ENCODE assay signal across 1 cellular context in the genomic region with DNA sequence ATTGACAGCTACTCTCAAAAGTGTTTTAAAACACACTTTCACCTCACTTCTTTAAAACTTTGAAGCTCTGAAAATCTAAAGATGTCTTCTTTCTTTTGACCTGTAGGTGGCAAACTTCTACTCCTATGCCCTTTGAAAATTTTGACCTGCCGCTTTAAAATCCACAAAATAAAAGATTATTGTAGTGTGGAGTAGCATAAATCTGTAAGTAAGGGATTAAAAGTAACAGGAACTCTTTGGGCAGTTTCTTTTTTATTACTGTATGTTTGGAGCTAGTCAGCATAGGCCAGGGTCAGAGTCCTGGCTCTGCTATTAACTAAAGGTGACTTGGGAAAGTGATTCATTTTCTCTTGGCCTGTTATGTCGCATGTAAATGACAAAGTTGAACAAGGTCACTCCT.
TF ChIP-seq lines count a peak whose summit lies in the region.

No MANE protein-coding gene starts in this region.

TF ChIP-seq in K562, 482 proteins besides CTCF, POLR2A, EP300 and RAD21 (continued from another document):
- TF ChIP-seq DEAF1 (CRISPR knock-in tag; IDR thresholded peaks at IDR 0.05) (peak; percentile 63), NFIX (CRISPR knock-in tag; IDR thresholded peaks at IDR 0.05; ENCODE audit: low read depth) (no peak), RBM22 (IDR thresholded peaks at IDR 0.05; ENCODE audit: low read depth, low read length, poor library complexity, severe bottlenecking) (no peak), SMC3 (conservative IDR thresholded peaks at IDR 0.05; ENCODE audit: insufficient read depth, low read depth, low read length) (peak; percentile 36; the same call in 1 of the 2 replicates), ZNF444 (CRISPR knock-in tag; IDR thresholded peaks at IDR 0.05) (no peak), EZH2 (IDR thresholded peaks at IDR 0.05; ENCODE audit: borderline replicate concordance, low read depth, low read length) (no peak), HES1 (IDR thresholded peaks at IDR 0.05; ENCODE audit: low read depth) (no peak), CC2D1A (IDR thresholded peaks at IDR 0.05) (0 out of 2 replicates have a peak, but pooled peaks have one; percentile 40), ZNF77 (CRISPR knock-in tag; IDR thresholded peaks at IDR 0.05) (no peak), NR2C1 (IDR thresholded peaks at IDR 0.05) (no peak), NR2C1 (tag; IDR thresholded peaks at IDR 0.05) (0 out of 2 replicates have a peak, but pooled peaks have one; percentile 11), KLF16 (IDR thresholded peaks at IDR 0.05) (no peak), BRD9 (IDR thresholded peaks at IDR 0.05; ENCODE audit: low read depth, partially characterized antibody) (peak; percentile 87), ELF1 (tag; IDR thresholded peaks at IDR 0.05) (no peak), CREM (IDR thresholded peaks at IDR 0.05; ENCODE audit: low read depth) (peak; percentile 36; the same call in 1 of the 2 replicates), ZNF282 (CRISPR knock-in tag; IDR thresholded peaks at IDR 0.05) (no peak), HSF4 (CRISPR knock-in tag; IDR thresholded peaks at IDR 0.05; ENCODE audit: borderline replicate concordance) (no peak), SNRNP70 (optimal IDR thresholded peaks at IDR 0.05; ENCODE audit: low read depth, low read length) (no peak), ILK (tag; IDR thresholded peaks at IDR 0.05; ENCODE audit: borderline replicate concordance, low read depth) (no peak), NR4A1 (CRISPR knock-in tag; IDR thresholded peaks at IDR 0.05) (no peak), NR4A1 (tag; IDR thresholded peaks at IDR 0.05) (no peak), NFIC (IDR thresholded peaks at IDR 0.05) (no peak), POU5F1 (IDR thresholded peaks at IDR 0.05; ENCODE audit: borderline replicate concordance, low read depth, low read length, partially characterized antibody) (no peak), POLR2H (tag; IDR thresholded peaks at IDR 0.05; ENCODE audit: low read depth) (peak; percentile 8; the same call in 1 of the 2 replicates), CHCHD3 (CRISPR knock-in tag; IDR thresholded peaks at IDR 0.05) (no peak), DIDO1 (tag; IDR thresholded peaks at IDR 0.05; ENCODE audit: low read depth) (no peak), ATF1 (CRISPR knock-in tag; IDR thresholded peaks at IDR 0.05) (no peak), ATF1 (tag; IDR thresholded peaks at IDR 0.05) (0 out of 2 replicates have a peak, but pooled peaks have one; percentile 32), ESRRB (CRISPR knock-in tag; IDR thresholded peaks at IDR 0.05; ENCODE audit: borderline replicate concordance) (no peak), ETS1 (conservative IDR thresholded peaks at IDR 0.05; ENCODE audit: control insufficient read depth, low read depth, low read length) (no peak)
- TF ChIP-seq, protein P1, sequence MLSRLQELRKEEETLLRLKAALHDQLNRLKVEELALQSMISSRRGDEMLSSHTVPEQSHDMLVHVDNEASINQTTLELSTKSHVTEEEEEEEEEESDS (CRISPR knock-in tag; IDR thresholded peaks at IDR 0.05): no peak
- TF ChIP-seq, protein P2, sequence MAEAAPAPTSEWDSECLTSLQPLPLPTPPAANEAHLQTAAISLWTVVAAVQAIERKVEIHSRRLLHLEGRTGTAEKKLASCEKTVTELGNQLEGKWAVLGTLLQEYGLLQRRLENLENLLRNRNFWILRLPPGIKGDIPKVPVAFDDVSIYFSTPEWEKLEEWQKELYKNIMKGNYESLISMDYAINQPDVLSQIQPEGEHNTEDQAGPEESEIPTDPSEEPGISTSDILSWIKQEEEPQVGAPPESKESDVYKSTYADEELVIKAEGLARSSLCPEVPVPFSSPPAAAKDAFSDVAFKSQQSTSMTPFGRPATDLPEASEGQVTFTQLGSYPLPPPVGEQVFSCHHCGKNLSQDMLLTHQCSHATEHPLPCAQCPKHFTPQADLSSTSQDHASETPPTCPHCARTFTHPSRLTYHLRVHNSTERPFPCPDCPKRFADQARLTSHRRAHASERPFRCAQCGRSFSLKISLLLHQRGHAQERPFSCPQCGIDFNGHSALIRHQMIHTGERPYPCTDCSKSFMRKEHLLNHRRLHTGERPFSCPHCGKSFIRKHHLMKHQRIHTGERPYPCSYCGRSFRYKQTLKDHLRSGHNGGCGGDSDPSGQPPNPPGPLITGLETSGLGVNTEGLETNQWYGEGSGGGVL (CRISPR knock-in tag; IDR thresholded peaks at IDR 0.05): no peak
- TF ChIP-seq, protein P3, sequence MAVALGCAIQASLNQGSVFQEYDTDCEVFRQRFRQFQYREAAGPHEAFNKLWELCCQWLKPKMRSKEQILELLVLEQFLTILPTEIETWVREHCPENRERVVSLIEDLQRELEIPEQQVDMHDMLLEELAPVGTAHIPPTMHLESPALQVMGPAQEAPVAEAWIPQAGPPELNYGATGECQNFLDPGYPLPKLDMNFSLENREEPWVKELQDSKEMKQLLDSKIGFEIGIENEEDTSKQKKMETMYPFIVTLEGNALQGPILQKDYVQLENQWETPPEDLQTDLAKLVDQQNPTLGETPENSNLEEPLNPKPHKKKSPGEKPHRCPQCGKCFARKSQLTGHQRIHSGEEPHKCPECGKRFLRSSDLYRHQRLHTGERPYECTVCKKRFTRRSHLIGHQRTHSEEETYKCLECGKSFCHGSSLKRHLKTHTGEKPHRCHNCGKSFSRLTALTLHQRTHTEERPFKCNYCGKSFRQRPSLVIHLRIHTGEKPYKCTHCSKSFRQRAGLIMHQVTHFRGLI (CRISPR knock-in tag; IDR thresholded peaks at IDR 0.05): no peak
- TF ChIP-seq, protein P4, sequence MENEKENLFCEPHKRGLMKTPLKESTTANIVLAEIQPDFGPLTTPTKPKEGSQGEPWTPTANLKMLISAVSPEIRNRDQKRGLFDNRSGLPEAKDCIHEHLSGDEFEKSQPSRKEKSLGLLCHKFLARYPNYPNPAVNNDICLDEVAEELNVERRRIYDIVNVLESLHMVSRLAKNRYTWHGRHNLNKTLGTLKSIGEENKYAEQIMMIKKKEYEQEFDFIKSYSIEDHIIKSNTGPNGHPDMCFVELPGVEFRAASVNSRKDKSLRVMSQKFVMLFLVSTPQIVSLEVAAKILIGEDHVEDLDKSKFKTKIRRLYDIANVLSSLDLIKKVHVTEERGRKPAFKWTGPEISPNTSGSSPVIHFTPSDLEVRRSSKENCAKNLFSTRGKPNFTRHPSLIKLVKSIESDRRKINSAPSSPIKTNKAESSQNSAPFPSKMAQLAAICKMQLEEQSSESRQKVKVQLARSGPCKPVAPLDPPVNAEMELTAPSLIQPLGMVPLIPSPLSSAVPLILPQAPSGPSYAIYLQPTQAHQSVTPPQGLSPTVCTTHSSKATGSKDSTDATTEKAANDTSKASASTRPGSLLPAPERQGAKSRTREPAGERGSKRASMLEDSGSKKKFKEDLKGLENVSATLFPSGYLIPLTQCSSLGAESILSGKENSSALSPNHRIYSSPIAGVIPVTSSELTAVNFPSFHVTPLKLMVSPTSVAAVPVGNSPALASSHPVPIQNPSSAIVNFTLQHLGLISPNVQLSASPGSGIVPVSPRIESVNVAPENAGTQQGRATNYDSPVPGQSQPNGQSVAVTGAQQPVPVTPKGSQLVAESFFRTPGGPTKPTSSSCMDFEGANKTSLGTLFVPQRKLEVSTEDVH (IDR thresholded peaks at IDR 0.05; ENCODE audit: low read depth, partially characterized antibody): no peak
- TF ChIP-seq, protein P5, sequence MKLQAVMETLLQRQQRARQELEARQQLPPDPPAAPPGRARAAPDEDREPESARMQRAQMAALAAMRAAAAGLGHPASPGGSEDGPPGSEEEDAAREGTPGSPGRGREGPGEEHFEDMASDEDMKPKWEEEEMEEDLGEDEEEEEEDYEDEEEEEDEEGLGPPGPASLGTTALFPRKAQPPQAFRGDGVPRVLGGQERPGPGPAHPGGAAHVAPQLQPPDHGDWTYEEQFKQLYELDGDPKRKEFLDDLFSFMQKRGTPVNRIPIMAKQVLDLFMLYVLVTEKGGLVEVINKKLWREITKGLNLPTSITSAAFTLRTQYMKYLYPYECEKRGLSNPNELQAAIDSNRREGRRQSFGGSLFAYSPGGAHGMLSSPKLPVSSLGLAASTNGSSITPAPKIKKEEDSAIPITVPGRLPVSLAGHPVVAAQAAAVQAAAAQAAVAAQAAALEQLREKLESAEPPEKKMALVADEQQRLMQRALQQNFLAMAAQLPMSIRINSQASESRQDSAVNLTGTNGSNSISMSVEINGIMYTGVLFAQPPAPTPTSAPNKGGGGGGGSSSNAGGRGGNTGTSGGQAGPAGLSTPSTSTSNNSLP (IDR thresholded peaks at IDR 0.05; ENCODE audit: borderline replicate concordance, low read depth, low read length): peak; percentile 50; the same call in 1 of the 2 replicates
TF ChIP-seq in K562: peak in this region for 14.
